In the genomic region with DNA sequence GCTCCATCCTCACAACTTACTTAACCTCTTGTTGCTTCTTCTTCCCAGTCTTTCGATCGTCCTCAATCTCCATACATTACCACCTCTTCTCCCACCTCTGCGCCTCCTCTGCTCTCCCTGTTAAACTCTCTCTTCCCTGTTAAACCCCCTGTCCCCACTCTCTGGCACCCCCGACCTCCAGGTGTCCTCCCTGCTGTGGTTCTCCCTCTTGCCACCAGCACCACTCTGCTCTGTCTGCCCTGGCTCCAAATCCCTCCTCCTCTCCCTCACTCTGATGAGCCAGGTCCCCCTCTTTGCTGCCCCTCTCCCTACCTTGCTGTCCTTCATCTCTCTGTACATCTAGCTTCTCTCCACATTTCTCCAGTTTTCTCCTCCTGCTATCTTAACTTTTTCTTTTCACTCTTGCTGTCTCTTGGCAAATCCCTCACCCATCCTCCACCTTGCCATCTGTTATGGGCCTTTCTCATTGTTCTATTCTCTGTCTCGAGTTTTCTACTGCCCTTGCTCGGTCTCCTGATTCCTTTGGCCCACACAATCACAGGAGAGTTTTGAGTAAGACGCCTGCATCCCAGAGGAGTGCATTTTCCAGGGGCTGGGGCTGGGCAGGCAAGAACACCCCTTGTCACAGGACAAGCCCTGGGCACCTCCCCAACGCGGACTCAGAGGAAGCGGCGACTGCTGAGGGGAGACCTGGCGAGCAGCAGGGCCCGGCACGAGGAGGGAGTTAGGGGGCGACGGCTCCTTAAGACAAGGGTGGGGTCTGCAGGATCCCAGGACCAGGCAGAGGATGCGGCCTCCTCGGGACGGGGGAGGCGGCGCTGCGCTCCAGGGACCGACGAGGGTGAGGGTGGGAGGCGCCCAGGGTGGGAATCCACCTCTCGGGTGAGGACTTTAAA, we compare ENCODE assay signal across 9 cellular contexts. TPM values are rescaled to one million over a fixed set of nuclear protein-coding genes. Genes with fewer than 3 reads are reported as not detected.
DNase-seq lines count a peak whose midpoint lies in the region; ATAC-seq and TF ChIP-seq lines count a peak whose summit lies in the region.
"Had no signal": no experiment of that assay in that cellular context is flagged by ENCODE, and none has a peak within 500 bp of the region (broad histone marks: within the 10 kb centered on the region; RNA-seq: fewer than 3 reads in every experiment).

No MANE protein-coding gene starts in this region.

- WGBS in SK-N-SH (ENCODE audit: low lambda C conversion rate): 58% methylated on average over 26 of the region's 26 CpGs

- H3K36me3 ChIP-seq in SK-N-SH (replicated peaks in 1 of 2; ENCODE audit: control insufficient read depth in 1 of 2, insufficient read depth in 2 of 2, low read length in 1 of 2) (no peaks in the 10 kb centered on the region), stomach smooth muscle (ENCODE audit: control insufficient read depth in 2 of 2, insufficient read depth in 2 of 2, low read length in 2 of 2) (peaks cover 0 to 4% of the 10 kb centered on the region in 2 donors)

- POLR2A ChIA-PET in SK-N-SH (lab: Yijun Ruan, JAX): interaction anchor here (0.6 kb wide), 1 partner anchor 52 kb away, joined by 3 read pairs; a partner anchor contains a TSS
- POLR2A ChIA-PET in MCF 10A (lab: Yijun Ruan, JAX): no interaction called here

- intact Hi-C loops in MCF 10A (cut with micrococcal nuclease): no loop called here

- H3K4me1 ChIP-seq in SK-N-SH (ENCODE audit: control insufficient read depth in 1 of 2, insufficient read depth in 2 of 2, low read depth in 1 of 2, low read length in 1 of 2) (peaks cover 3 to 4% of the 10 kb centered on the region in 2 experiments; a peak in 2 of 4 replicates), stomach smooth muscle (ENCODE audit: control insufficient read depth, insufficient read depth, low read length) (peaks cover 15% of the 10 kb centered on the region)

- H3K36me3 Mint-ChIP-seq in MCF 10A (ENCODE audit: insufficient read depth, unreplicated experiment): no peaks in the 10 kb centered on the region

- peak overlapping the region; percentile 72 for H3K4me2 ChIP-seq in SK-N-SH

- no peaks in the 10 kb centered on the region for H3K27me3 ChIP-seq in SK-N-SH (ENCODE audit: insufficient read depth)
- H3K27me3 ChIP-seq in stomach smooth muscle (ENCODE audit: control insufficient read depth in 1 of 2, insufficient read depth in 2 of 2, low read length in 2 of 2): no peaks in the 10 kb centered on the region

- no peaks in the 10 kb centered on the region for H3K9me3 ChIP-seq in SK-N-SH
- H3K9me3 ChIP-seq in stomach smooth muscle (ENCODE audit: control insufficient read depth in 2 of 2, low read length in 2 of 2): no peaks in the 10 kb centered on the region

- peaks cover 22% of the 10 kb centered on the region for H3K9me3 Mint-ChIP-seq in MCF 10A (ENCODE audit: unreplicated experiment)

- TF ChIP-seq CTCF in SK-N-SH (IDR thresholded peaks at IDR 0.05) (no peak), MCF 10A (IDR thresholded peaks at IDR 0.05; ENCODE audit: unreplicated experiment) (no peak)

- no TSS peak for BruUV-seq in MCF 10A (replicated peaks; lab: Mats Ljungman, UMichigan)

- peak overlapping the region; percentile 51; the same call in 1 of the 2 replicates for H2AFZ ChIP-seq in SK-N-SH (ENCODE audit: low read depth)

- no peaks in the 10 kb centered on the region for H3K9me2 ChIP-seq in SK-N-SH

- peaks cover 9% of the 10 kb centered on the region for H3K4me1 Mint-ChIP-seq in MCF 10A (ENCODE audit: insufficient read depth, unreplicated experiment)

- no peaks in the 10 kb centered on the region for H3K27me3 Mint-ChIP-seq in MCF 10A (ENCODE audit: insufficient read depth, unreplicated experiment)

- DNase-seq in SK-N-SH (peak; percentile 42), MCF 10A (ENCODE audit: unreplicated experiment) (no peak), islet precursor cell (peak; percentile 63), CD1c-positive myeloid dendritic cell (ENCODE audit: extremely low spot score) (no peak)
- DNase-seq: NCI-H1092 treated with DMSO at 0.1 percent for 48 hours had no signal

- H3K4me3 ChIP-seq in SK-N-SH (ENCODE audit: low read depth in 2 of 2, low read length in 1 of 2): peak overlapping the region; percentile 47 to 61; a peak in 3 of 4 replicates
- peak overlapping the region; percentile 75 to 77 for H3K4me3 ChIP-seq in stomach smooth muscle (ENCODE audit: low read length in 2 of 2)

- TF ChIP-seq RAD21 in SK-N-SH (IDR thresholded peaks at IDR 0.05; ENCODE audit: low read length): no peak

- peaks cover 3% of the 10 kb centered on the region for H3F3A ChIP-seq in SK-N-SH (replicated peaks; ENCODE audit: insufficient read depth)

- H3K4me3 Mint-ChIP-seq in MCF 10A (ENCODE audit: unreplicated experiment): no peak overlapping the region

- peak overlapping the region; percentile 7 for H3K27ac Mint-ChIP-seq in MCF 10A (ENCODE audit: low read depth, unreplicated experiment)

- ATAC-seq in SK-N-SH treated with all-trans-retinoic acid at 6 μM for 48 hours (no peak), GM18873 (IDR thresholded peaks at IDR 0.05; ENCODE audit: low FRiP score, unreplicated experiment) (no peak), HG02885 (IDR thresholded peaks at IDR 0.05; ENCODE audit: poor library complexity, unreplicated experiment) (no peak)

- H3K79me2 ChIP-seq in SK-N-SH (ENCODE audit: insufficient read depth): no peaks in the 10 kb centered on the region

- no peaks in the 10 kb centered on the region for H4K20me1 ChIP-seq in SK-N-SH (ENCODE audit: insufficient read depth)

- CTCF ChIA-PET in SK-N-SH (lab: Yijun Ruan, JAX) (no interaction called here), MCF 10A (lab: Yijun Ruan, JAX) (no interaction called here)

- peak overlapping the region in 1 of 2 experiments; percentile 74; a peak in 1 of 4 replicates for H3K27ac ChIP-seq in SK-N-SH (ENCODE audit: low read depth in 2 of 2, low read length in 1 of 2)
- peak overlapping the region; percentile 24 for H3K27ac ChIP-seq in stomach smooth muscle (ENCODE audit: low read length)

- H3K9ac ChIP-seq in SK-N-SH: 0 out of 2 replicates have a peak overlapping the region, but pooled peaks have one; percentile 14
- peak overlapping the region; percentile 58 to 62 for H3K9ac ChIP-seq in stomach smooth muscle (ENCODE audit: low read length in 2 of 2)

- no peak for TF ChIP-seq EP300 in SK-N-SH (IDR thresholded peaks at IDR 0.05; ENCODE audit: borderline replicate concordance in 1 of 2, low read depth in 1 of 2, low read length in 1 of 2)

TF ChIP-seq in SK-N-SH treated with all-trans-retinoic acid at 6 μM for 48 hours, 23 proteins besides CTCF, POLR2A, EP300 and RAD21 (continues in another document):
- no peak for TF ChIP-seq ESRRG (CRISPR knock-in tag; IDR thresholded peaks at IDR 0.05)
- TF ChIP-seq ZC3H10 (CRISPR knock-in tag; IDR thresholded peaks at IDR 0.05): no peak
- no peak for TF ChIP-seq CSDC2 (CRISPR knock-in tag; IDR thresholded peaks at IDR 0.05)
- TF ChIP-seq, protein P1, sequence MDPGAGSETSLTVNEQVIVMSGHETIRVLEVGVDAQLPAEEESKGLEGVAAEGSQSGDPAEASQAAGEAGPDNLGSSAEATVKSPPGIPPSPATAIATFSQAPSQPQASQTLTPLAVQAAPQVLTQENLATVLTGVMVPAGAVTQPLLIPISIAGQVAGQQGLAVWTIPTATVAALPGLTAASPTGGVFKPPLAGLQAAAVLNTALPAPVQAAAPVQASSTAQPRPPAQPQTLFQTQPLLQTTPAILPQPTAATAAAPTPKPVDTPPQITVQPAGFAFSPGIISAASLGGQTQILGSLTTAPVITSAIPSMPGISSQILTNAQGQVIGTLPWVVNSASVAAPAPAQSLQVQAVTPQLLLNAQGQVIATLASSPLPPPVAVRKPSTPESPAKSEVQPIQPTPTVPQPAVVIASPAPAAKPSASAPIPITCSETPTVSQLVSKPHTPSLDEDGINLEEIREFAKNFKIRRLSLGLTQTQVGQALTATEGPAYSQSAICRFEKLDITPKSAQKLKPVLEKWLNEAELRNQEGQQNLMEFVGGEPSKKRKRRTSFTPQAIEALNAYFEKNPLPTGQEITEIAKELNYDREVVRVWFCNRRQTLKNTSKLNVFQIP (CRISPR knock-in tag; IDR thresholded peaks at IDR 0.05; ENCODE audit: borderline replicate concordance, low read depth): no peak
- no peak for TF ChIP-seq ZFP30 (CRISPR knock-in tag; IDR thresholded peaks at IDR 0.05)
- TF ChIP-seq, protein P2, sequence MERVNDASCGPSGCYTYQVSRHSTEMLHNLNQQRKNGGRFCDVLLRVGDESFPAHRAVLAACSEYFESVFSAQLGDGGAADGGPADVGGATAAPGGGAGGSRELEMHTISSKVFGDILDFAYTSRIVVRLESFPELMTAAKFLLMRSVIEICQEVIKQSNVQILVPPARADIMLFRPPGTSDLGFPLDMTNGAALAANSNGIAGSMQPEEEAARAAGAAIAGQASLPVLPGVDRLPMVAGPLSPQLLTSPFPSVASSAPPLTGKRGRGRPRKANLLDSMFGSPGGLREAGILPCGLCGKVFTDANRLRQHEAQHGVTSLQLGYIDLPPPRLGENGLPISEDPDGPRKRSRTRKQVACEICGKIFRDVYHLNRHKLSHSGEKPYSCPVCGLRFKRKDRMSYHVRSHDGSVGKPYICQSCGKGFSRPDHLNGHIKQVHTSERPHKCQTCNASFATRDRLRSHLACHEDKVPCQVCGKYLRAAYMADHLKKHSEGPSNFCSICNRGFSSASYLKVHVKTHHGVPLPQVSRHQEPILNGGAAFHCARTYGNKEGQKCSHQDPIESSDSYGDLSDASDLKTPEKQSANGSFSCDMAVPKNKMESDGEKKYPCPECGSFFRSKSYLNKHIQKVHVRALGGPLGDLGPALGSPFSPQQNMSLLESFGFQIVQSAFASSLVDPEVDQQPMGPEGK (CRISPR knock-in tag; IDR thresholded peaks at IDR 0.05; ENCODE audit: borderline replicate concordance): no peak
- no peak for TF ChIP-seq ARNTL (CRISPR knock-in tag; IDR thresholded peaks at IDR 0.05; ENCODE audit: borderline replicate concordance, low read depth)
- no peak for TF ChIP-seq ZFP3 (CRISPR knock-in tag; IDR thresholded peaks at IDR 0.05)
- TF ChIP-seq GLIS3 (CRISPR knock-in tag; IDR thresholded peaks at IDR 0.05): no peak
- no peak for TF ChIP-seq BACH2 (CRISPR knock-in tag; IDR thresholded peaks at IDR 0.05; ENCODE audit: borderline replicate concordance)
- no peak for TF ChIP-seq PPARA (CRISPR knock-in tag; IDR thresholded peaks at IDR 0.05; ENCODE audit: borderline replicate concordance)
- TF ChIP-seq TOX (CRISPR knock-in tag; IDR thresholded peaks at IDR 0.05; ENCODE audit: borderline replicate concordance): no peak

RNA-seq across cellular contexts. Expression of a gene that starts 21.4 kb away (rescaled TPM):
- polyA plus RNA-seq in SK-N-SH (2012; rRNA removed): not detected in 2 replicates
- not detected in 2 replicates for polyA plus RNA-seq in SK-N-SH (2012; cell fraction: cytosol; rRNA removed)
- polyA plus RNA-seq in SK-N-SH (2012; cell fraction: nucleus; rRNA removed): not detected in 2 replicates
- not detected in 2 replicates for total RNA-seq in MCF 10A (2022)

RNA-seq across cellular contexts. Expression of a gene that starts 29.7 kb away (rescaled TPM):
- 1.8 and 2.5 TPM in 2 replicates for polyA plus RNA-seq in SK-N-SH (2012; rRNA removed)
- polyA plus RNA-seq in SK-N-SH (2012; cell fraction: cytosol; rRNA removed): 2.9 and 3.2 TPM in 2 replicates
- 1.7 and 3.1 TPM in 2 replicates for polyA plus RNA-seq in SK-N-SH (2012; cell fraction: nucleus; rRNA removed)
- 5.4 and 5.5 TPM in 2 replicates for total RNA-seq in MCF 10A (2022)

RNA-seq across cellular contexts. Expression of a gene that starts 52.2 kb away (rescaled TPM):
- polyA plus RNA-seq in SK-N-SH (2012; rRNA removed): not detected in 2 replicates
- polyA plus RNA-seq in SK-N-SH (2012; cell fraction: cytosol; rRNA removed): not detected in 2 replicates
- polyA plus RNA-seq in SK-N-SH (2012; cell fraction: nucleus; rRNA removed): not detected in 2 replicates
- total RNA-seq in MCF 10A (2022): not detected in 2 replicates

Comparison
In these comparisons a context has a peak if more than half of its experiments do, and no peak if none do; other contexts are left out.
1. DNase-seq: peak in SK-N-SH (single experiment) and islet precursor cell (single experiment); none in MCF 10A (single experiment) and CD1c-positive myeloid dendritic cell (single experiment).